Comparison of ENCODE assay signal across 20 cellular contexts in genomic region chr22:19038728-19039447, GRCh38.
DNase-seq lines count a peak whose midpoint lies in the region; FAIRE-seq and TF ChIP-seq lines count a peak whose summit lies in the region.
"Had no signal": no experiment of that assay in that cellular context is flagged by ENCODE, and none has a peak within 500 bp of the region (broad histone marks: within the 10 kb centered on the region; RNA-seq: fewer than 3 reads in every experiment).

No MANE protein-coding gene starts in this region.

- no peaks in the 10 kb centered on the region for H3K9me3 Mint-ChIP-seq in T-helper 2 cell treated with Interferon-gamma antibody and Interleukin-4, amounts not matched to agents 5 μg/mL and 100 μg/mL, for 36 hours

- H3K9me2 ChIP-seq in OCI-LY7 (ENCODE audit: insufficient read depth, low read length) = no peaks in the 10 kb centered on the region

- no peak overlapping the region for H3K27ac Mint-ChIP-seq in T-helper 2 cell treated with Interferon-gamma antibody and Interleukin-4, amounts not matched to agents 5 μg/mL and 100 μg/mL, for 36 hours

- DNase-seq in H7 (peak; percentile 61), OCI-LY7 (ENCODE audit: low spot score) (no peak), kidney (peak; percentile 63), spleen (peak; percentile 56), NCI-H1436 treated with DMSO at 0.1 percent for 48 hours (lab: John Stamatoyannopoulos, UW) (no peak), COR-L47 (lab: John Stamatoyannopoulos, UW) (no peak)
- no peak for DNase-seq in T-helper 2 cell treated with Interferon-gamma antibody and Interleukin-4, amounts not matched to agents 5 μg/mL and 100 μg/mL, for 36 hours (ENCODE audit: low spot score)
- DNase-seq: activated CD4-positive, alpha-beta T cell treated with anti-CD3 and anti-CD28 coated beads, Interleukin-2, amount 50 U/mL, for 4 hours; brain microvascular endothelial cell; HCEC 1CT; KG1; kidney glomerular epithelial cell; mesenchymal stem cell; NCI-H187; NCI-H748 treated with DMSO at 0.1 percent for 48 hours; PC-9; stimulated activated CD4-positive, alpha-beta T cell treated with anti-CD3 and anti-CD28 coated beads, Interleukin-15, amount 100 ng/mL, for 24 hours had no signal

- no peak overlapping the region for H3K4me3 ChIP-seq in H7 (ENCODE audit: insufficient read depth, low read depth, low read length)
- H3K4me3 ChIP-seq in OCI-LY7 (ENCODE audit: low read depth, low read length, poor library complexity, severe bottlenecking) = no peak overlapping the region
- no peak overlapping the region for H3K4me3 ChIP-seq in kidney (ENCODE audit: low read length in 2 of 2)
- H3K4me3 ChIP-seq in spleen = no peak overlapping the region
- H3K4me3 ChIP-seq: PC-9, SJSA1 had no signal

- H3K36me3 Mint-ChIP-seq in T-helper 2 cell treated with Interferon-gamma antibody and Interleukin-4, amounts not matched to agents 5 μg/mL and 100 μg/mL, for 36 hours (ENCODE audit: low read depth) = peaks cover 5% of the 10 kb centered on the region

- H3K4me1 ChIP-seq in OCI-LY7 (ENCODE audit: insufficient read depth, low read length, poor library complexity, severe bottlenecking) = no peaks in the 10 kb centered on the region
- no peaks in the 10 kb centered on the region for H3K4me1 ChIP-seq in kidney (ENCODE audit: control insufficient read depth in 1 of 2, insufficient read depth in 1 of 2, low read depth in 1 of 2, low read length in 2 of 2)
- H3K4me1 ChIP-seq in spleen = peaks cover 0 to 6% (median 0%) of the 10 kb centered on the region in 6 donors
- H3K4me1 ChIP-seq: SJSA1 had no signal

- POLR2A ChIA-PET in OCI-LY7 (lab: Charles Lee) = no interaction called here

- CTCF ChIA-PET in OCI-LY7 (lab: Charles Lee; ENCODE audit: unreplicated experiment) = no interaction called here

- no peak overlapping the region for H3K4me2 ChIP-seq in OCI-LY7 (ENCODE audit: low read length)
- H3K4me2 ChIP-seq: PC-9 had no signal

- BruUV-seq in OCI-LY7 (replicated peaks; lab: Mats Ljungman, UMichigan) = no TSS peak

- no peak overlapping the region for H3K27ac ChIP-seq in OCI-LY7 (ENCODE audit: low read depth, low read length, poor library complexity, severe bottlenecking)
- no peak overlapping the region for H3K27ac ChIP-seq in kidney (ENCODE audit: low read depth in 2 of 2, low read length in 2 of 2)
- no peak overlapping the region for H3K27ac ChIP-seq in spleen
- H3K27ac ChIP-seq: brain microvascular endothelial cell, PC-9, SJSA1 had no signal

- TF ChIP-seq CTCF in OCI-LY7 (conservative IDR thresholded peaks at IDR 0.05; ENCODE audit: low read length) = peak; percentile 25; the same call in 1 of the 2 replicates
- no peak for TF ChIP-seq CTCF in kidney (IDR thresholded peaks at IDR 0.05; ENCODE audit: borderline replicate concordance, extremely low read depth, insufficient read depth)
- no peak for TF ChIP-seq CTCF in spleen (IDR thresholded peaks at IDR 0.05 in 8 of 11, conservative IDR thresholded peaks at IDR 0.05 in 3 of 11)

- H3K9me3 ChIP-seq in OCI-LY7 (ENCODE audit: low read length) (no peaks in the 10 kb centered on the region), kidney (ENCODE audit: control insufficient read depth in 1 of 2, low read length in 2 of 2) (no peaks in the 10 kb centered on the region), spleen (no peaks in the 10 kb centered on the region)
- H3K9me3 ChIP-seq: SJSA1 had no signal

- H3K27me3 Mint-ChIP-seq in T-helper 2 cell treated with Interferon-gamma antibody and Interleukin-4, amounts not matched to agents 5 μg/mL and 100 μg/mL, for 36 hours (ENCODE audit: low read depth) = no peaks in the 10 kb centered on the region

- H3K27me3 ChIP-seq in H7 (ENCODE audit: control insufficient read depth, insufficient read depth, low read length) = no peaks in the 10 kb centered on the region
- H3K27me3 ChIP-seq in spleen (replicated peaks in 1 of 7) = no peaks in the 10 kb centered on the region
- H3K27me3 ChIP-seq: brain microvascular endothelial cell, SJSA1 had no signal

- H2AFZ ChIP-seq in OCI-LY7 (ENCODE audit: low read length) = no peak overlapping the region
- H2AFZ ChIP-seq: PC-9 had no signal

- H3K4me1 Mint-ChIP-seq in T-helper 2 cell treated with Interferon-gamma antibody and Interleukin-4, amounts not matched to agents 5 μg/mL and 100 μg/mL, for 36 hours (ENCODE audit: low read depth) = no peaks in the 10 kb centered on the region

- H4K20me1 ChIP-seq in OCI-LY7 (ENCODE audit: insufficient read depth, low read length) = no peaks in the 10 kb centered on the region

- H3K79me2 ChIP-seq in OCI-LY7 (ENCODE audit: insufficient read depth, low read depth, low read length) = no peaks in the 10 kb centered on the region

- peaks cover 10% of the 10 kb centered on the region for H3K36me3 ChIP-seq in H7 (replicated peaks; ENCODE audit: control insufficient read depth, insufficient read depth, low read length)
- H3K36me3 ChIP-seq in OCI-LY7 (ENCODE audit: insufficient read depth, low read length) = peaks cover 16% of the 10 kb centered on the region; the same call in 1 of the 2 replicates
- peaks cover 23 to 28% of the 10 kb centered on the region in 2 donors for H3K36me3 ChIP-seq in kidney (ENCODE audit: control insufficient read depth in 1 of 2, insufficient read depth in 2 of 2, low read length in 2 of 2)
- peaks cover 3 to 76% (median 70%) of the 10 kb centered on the region in 6 donors for H3K36me3 ChIP-seq in spleen

- no peak overlapping the region for H3K4me3 Mint-ChIP-seq in T-helper 2 cell treated with Interferon-gamma antibody and Interleukin-4, amounts not matched to agents 5 μg/mL and 100 μg/mL, for 36 hours

- intact Hi-C loops in OCI-LY7 (cut with micrococcal nuclease; ENCODE audit: unreplicated experiment) (no loop called here), kidney (cut with DNase I) (no loop called here), spleen (cut with DNase I; ENCODE audit: low total_unique reads) (no loop called here)

- no peak for FAIRE-seq in kidney (lab: Jason Lieb, UNC)
- FAIRE-seq: colon, urothelium cell line had no signal

- TF ChIP-seq POLR2A in spleen (IDR thresholded peaks at IDR 0.05) = no peak

- no peak overlapping the region for H3K9ac ChIP-seq in kidney (ENCODE audit: low read length in 2 of 2)

- WGBS in spleen, 5 donors = 92 to 95% (median 93%) methylated on average over 15 to 24 of the region's 24 CpGs

Comparison
In these comparisons a context has a peak if more than half of its experiments do, and no peak if none do; other contexts are left out.
1. DNase-seq: peak in H7 (single experiment), kidney (single experiment) and spleen (single experiment); none in OCI-LY7 (single experiment), T-helper 2 cell treated with Interferon-gamma antibody and Interleukin-4, amounts not matched to agents 5 μg/mL and 100 μg/mL, for 36 hours (single experiment), NCI-H1436 treated with DMSO at 0.1 percent for 48 hours (single experiment) and COR-L47 (single experiment).